8 cellular contexts compared by ENCODE assay signal in the genomic region with DNA sequence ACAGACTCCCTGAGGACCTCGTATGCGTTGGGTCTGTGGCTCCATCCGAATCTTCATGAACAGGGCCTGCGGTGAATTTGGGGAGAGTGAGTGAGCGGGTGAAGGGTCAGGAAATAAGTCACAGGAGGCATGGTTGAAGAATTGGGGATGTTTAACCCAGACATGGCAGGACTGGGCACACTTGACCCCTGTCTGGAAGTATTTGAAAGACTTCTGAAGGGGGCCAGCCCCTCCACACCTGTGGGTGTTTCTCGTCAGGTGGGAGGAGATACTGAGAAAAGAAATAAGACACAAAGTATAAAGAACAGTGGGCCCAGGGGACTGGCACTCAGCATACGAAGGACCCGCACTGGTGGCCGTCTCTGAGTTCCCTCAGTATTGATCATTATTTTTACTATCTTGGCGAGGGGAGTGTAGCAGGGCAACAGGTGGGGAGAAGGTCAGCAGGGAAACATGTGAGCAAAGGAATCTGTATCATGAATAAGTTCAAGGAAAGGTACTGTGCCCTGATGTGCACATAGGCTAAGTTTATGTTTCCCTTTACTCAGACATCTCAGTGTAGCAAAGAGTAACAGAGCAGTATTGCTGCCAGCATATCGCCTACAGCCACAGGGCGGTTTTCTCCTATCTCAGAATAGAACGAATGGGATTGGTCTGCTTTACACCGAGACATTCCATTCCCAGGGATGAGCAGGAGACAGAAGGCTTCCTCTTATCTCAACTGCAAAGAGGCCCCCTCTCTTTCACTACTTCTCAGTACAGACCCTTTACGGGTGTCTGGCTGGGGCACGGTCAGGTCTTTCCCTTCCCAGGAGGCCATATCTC. TPM values are rescaled to one million over a fixed set of nuclear protein-coding genes. Genes with fewer than 3 reads are reported as not detected.
A peak's percentile ranks its signal among the peaks of the same experiment; 100 is the strongest.
DNase-seq lines count a peak whose midpoint lies in the region; ATAC-seq and TF ChIP-seq lines count a peak whose summit lies in the region.

No MANE protein-coding gene starts in this region.

- ATAC-seq in naive thymus-derived CD8-positive, alpha-beta T cell, result peak; percentile 1 to 4

- no peaks in the 10 kb centered on the region for H3K27me3 Mint-ChIP-seq in chondrocyte (ENCODE audit: low read depth)
- H3K27me3 Mint-ChIP-seq in naive thymus-derived CD8-positive, alpha-beta T cell, result no peaks in the 10 kb centered on the region

- H3K9me3 ChIP-seq in BLaER1 treated with 17β-estradiol and CSF1 and Interleukin-3, amounts not matched to agents 10 nM and 100 nM (replicated peaks in 1 of 11), result no peaks in the 10 kb centered on the region

- POLR2A ChIA-PET in naive thymus-derived CD8-positive, alpha-beta T cell (lab: Charles Lee), result interaction anchor here (1.0 to 2.9 kb wide), 12 partner anchors 8 to 239 kb away, joined by 4 to 65 read pairs (median 12); partner anchors contain the start of gene PFKFB3

- H3K4me2 ChIP-seq in BLaER1 treated with 17β-estradiol and CSF1 and Interleukin-3, amounts not matched to agents 10 nM and 100 nM, result peak overlapping the region; percentile 83 to 98 (median 96)

- H3K4me3 Mint-ChIP-seq in chondrocyte (ENCODE audit: unreplicated experiment), result peak overlapping the region; percentile 92
- H3K4me3 Mint-ChIP-seq in naive thymus-derived CD8-positive, alpha-beta T cell, result peak overlapping the region; percentile 87 to 94 (median 92)

- H3K9me3 Mint-ChIP-seq in chondrocyte (ENCODE audit: low read depth), result no peaks in the 10 kb centered on the region
- H3K9me3 Mint-ChIP-seq in naive thymus-derived CD8-positive, alpha-beta T cell, result no peaks in the 10 kb centered on the region

- H4K20me1 ChIP-seq in BLaER1 treated with 17β-estradiol and CSF1 and Interleukin-3, amounts not matched to agents 10 nM and 100 nM, result peaks cover 38 to 67% (median 50%) of the 10 kb centered on the region in 11 experiments; a peak in 21 of 22 replicates

- peak overlapping the region; percentile 83 to 94 (median 91) for H3K9ac ChIP-seq in BLaER1 treated with 17β-estradiol and CSF1 and Interleukin-3, amounts not matched to agents 10 nM and 100 nM

- no peaks in the 10 kb centered on the region for H3K27me3 ChIP-seq in BLaER1 treated with 17β-estradiol and CSF1 and Interleukin-3, amounts not matched to agents 10 nM and 100 nM

- H3K36me3 ChIP-seq in BLaER1 treated with 17β-estradiol and CSF1 and Interleukin-3, amounts not matched to agents 10 nM and 100 nM, result peaks cover 16 to 36% (median 25%) of the 10 kb centered on the region in 11 experiments; a peak in 19 of 22 replicates

- H3K36me3 Mint-ChIP-seq in chondrocyte (ENCODE audit: low read depth), result no peaks in the 10 kb centered on the region
- H3K36me3 Mint-ChIP-seq in naive thymus-derived CD8-positive, alpha-beta T cell, result peaks cover 0 to 29% (median 0%) of the 10 kb centered on the region in 3 donors

- peaks cover 30% of the 10 kb centered on the region for H3K4me1 Mint-ChIP-seq in chondrocyte (ENCODE audit: low read depth)
- peaks cover 32 to 63% (median 58%) of the 10 kb centered on the region in 4 donors for H3K4me1 Mint-ChIP-seq in naive thymus-derived CD8-positive, alpha-beta T cell

- peak overlapping the region; percentile 64 to 84 (median 77) for H3K4me3 ChIP-seq in BLaER1 treated with 17β-estradiol and CSF1 and Interleukin-3, amounts not matched to agents 10 nM and 100 nM
- H3K4me3 ChIP-seq in Jurkat, Clone E6-1 (ENCODE audit: low read length), result peak overlapping the region; percentile 92

- peak overlapping the region; percentile 86 to 95 (median 92) for H3K27ac ChIP-seq in BLaER1 treated with 17β-estradiol and CSF1 and Interleukin-3, amounts not matched to agents 10 nM and 100 nM

- H3K4me1 ChIP-seq in BLaER1 treated with 17β-estradiol and CSF1 and Interleukin-3, amounts not matched to agents 10 nM and 100 nM, result peaks cover 49 to 66% (median 56%) of the 10 kb centered on the region in 10 experiments

- TF ChIP-seq CTCF in chondrocyte (IDR thresholded peaks at IDR 0.05), result no peak

- no peak for DNase-seq in Jurkat, Clone E6-1 (ENCODE audit: low read depth, low spot score)
- DNase-seq in chondrocyte (ENCODE audit: low spot score), result no peak
- DNase-seq in naive thymus-derived CD8-positive, alpha-beta T cell, result peak in 2 of 10 donors; percentile 33 to 40
- DNase-seq in SKM-1 treated with dmso at 0.1 percent for 144 hours (lab: John Stamatoyannopoulos, UW; ENCODE audit: unreplicated experiment), result no peak
- no peak for DNase-seq in effector CD4-positive, alpha-beta T cell
- DNase-seq in activated CD4-positive, CD25-positive, alpha-beta regulatory T cell (lab: John Stamatoyannopoulos, UW), result no peak
- DNase-seq in SW 1271 (lab: John Stamatoyannopoulos, UW), result no peak

- peak overlapping the region; percentile 51 for H3K27ac Mint-ChIP-seq in chondrocyte (ENCODE audit: unreplicated experiment)
- peak overlapping the region; percentile 93 to 99 (median 97) for H3K27ac Mint-ChIP-seq in naive thymus-derived CD8-positive, alpha-beta T cell

RNA-seq across cellular contexts. Expression of gene PFKFB3, which starts 38.2 kb away (rescaled TPM):
- polyA plus RNA-seq in Jurkat, Clone E6-1 (2012; ENCODE audit: insufficient read depth, insufficient read length), result 19.6 TPM
- 40.3 to 46.5 TPM (median 41.6 TPM) in 3 replicates for total RNA-seq in chondrocyte
- 10 to 100 TPM; 75.0 to 79.4 TPM for total RNA-seq in naive thymus-derived CD8-positive, alpha-beta T cell
- 1 to 10 TPM; 1.6 to 7.1 (median 4.8) TPM for polyA plus RNA-seq in naive thymus-derived CD8-positive, alpha-beta T cell
